Comparison of ENCODE assay signal across 19 cellular contexts in genomic region chr11:46666516-46666915, GRCh38. TPM values are rescaled to one million over a fixed set of nuclear protein-coding genes. Genes with fewer than 3 reads are reported as not detected.
DNase-seq lines count a peak whose midpoint lies in the region; ATAC-seq and TF ChIP-seq lines count a peak whose summit lies in the region.
"Had no signal": no experiment of that assay in that cellular context is flagged by ENCODE, and none has a peak within 500 bp of the region (broad histone marks: within the 10 kb centered on the region; RNA-seq: fewer than 3 reads in every experiment).

No MANE protein-coding gene starts in this region.

- TF ChIP-seq EP300 in stomach (IDR thresholded peaks at IDR 0.05): no peak

- peak overlapping the region; percentile 45 for H3K9ac ChIP-seq in Loucy (ENCODE audit: low read depth, low read length, poor library complexity, severe bottlenecking)
- H3K9ac ChIP-seq: parathyroid adenoma had no signal

- no peaks in the 10 kb centered on the region for H3K9me2 ChIP-seq in Loucy (replicated peaks; ENCODE audit: low read depth, low read length)

- no peak for TF ChIP-seq CTCF in Loucy (conservative IDR thresholded peaks at IDR 0.05; ENCODE audit: low read length)
- TF ChIP-seq CTCF in ascending aorta (IDR thresholded peaks at IDR 0.05): no peak
- no peak for TF ChIP-seq CTCF in stomach (IDR thresholded peaks at IDR 0.05)

- no peak overlapping the region for H3K4me3 ChIP-seq in Loucy (ENCODE audit: low read length, poor library complexity, severe bottlenecking)
- no peak overlapping the region for H3K4me3 ChIP-seq in ascending aorta
- H3K4me3 ChIP-seq in right cardiac atrium (ENCODE audit: low read length): no peak overlapping the region
- H3K4me3 ChIP-seq in stomach: no peak overlapping the region

- H3K27ac ChIP-seq in ascending aorta (peak overlapping the region; percentile 60 to 66), right cardiac atrium (ENCODE audit: low read length) (peak overlapping the region; percentile 74), stomach (peak overlapping the region in 4 of 5 donors; percentile 31 to 48 (median 46))

- H3K79me2 ChIP-seq in Loucy (ENCODE audit: insufficient read depth, low read length): no peaks in the 10 kb centered on the region
- H3K79me2 ChIP-seq: parathyroid adenoma had no signal

- no peaks in the 10 kb centered on the region for H3K27me3 ChIP-seq in Loucy (ENCODE audit: insufficient read depth, low read length, poor library complexity, severe bottlenecking)
- no peaks in the 10 kb centered on the region for H3K27me3 ChIP-seq in ascending aorta
- no peaks in the 10 kb centered on the region for H3K27me3 ChIP-seq in right cardiac atrium (ENCODE audit: control insufficient read depth, insufficient read depth)
- no peaks in the 10 kb centered on the region for H3K27me3 ChIP-seq in stomach

- H3F3A ChIP-seq in Loucy (ENCODE audit: low read depth): peaks cover 10% of the 10 kb centered on the region

- intact Hi-C loops in ascending aorta (cut with DNase I) (no loop called here), right cardiac atrium (cut with DNase I) (no loop called here), stomach (cut with DNase I; ENCODE audit: low total_unique reads) (no loop called here)

- TF ChIP-seq POLR2A in stomach (IDR thresholded peaks at IDR 0.05): no peak

- H3K4me1 ChIP-seq in Loucy (ENCODE audit: insufficient read depth, low read length, poor library complexity, severe bottlenecking): peaks cover 40% of the 10 kb centered on the region
- H3K4me1 ChIP-seq in ascending aorta: peaks cover 6 to 15% of the 10 kb centered on the region in 2 donors
- H3K4me1 ChIP-seq in right cardiac atrium (ENCODE audit: control insufficient read depth, insufficient read depth, low read length): peaks cover 6% of the 10 kb centered on the region
- peaks cover 0 to 36% (median 9%) of the 10 kb centered on the region in 4 donors for H3K4me1 ChIP-seq in stomach

- no peaks in the 10 kb centered on the region for H4K20me1 ChIP-seq in Loucy (ENCODE audit: insufficient read depth, low read length, poor library complexity, severe bottlenecking)

- no peak overlapping the region for H3K4me2 ChIP-seq in Loucy (ENCODE audit: low read depth, low read length, poor library complexity, severe bottlenecking)

- 32% methylated on average over 5 of the region's 5 CpGs for WGBS in right cardiac atrium
- 62 to 70% (median 65%) methylated on average over 5 of the region's 5 CpGs for WGBS in stomach, 5 donors

- DNase-seq in ascending aorta (ENCODE audit: low spot score in 2 of 2): no peak
- DNase-seq in right cardiac atrium: peak; percentile 54 to 66 (median 64)
- no peak for DNase-seq in stomach
- no peak for DNase-seq in NCI-H187 (lab: John Stamatoyannopoulos, UW)
- DNase-seq in effector CD8-positive, alpha-beta T cell (lab: John Stamatoyannopoulos, UW): no peak
- DNase-seq in stimulated activated CD4-positive, alpha-beta T cell treated with anti-CD3 and anti-CD28 coated beads, Interleukin-15, amount 100 ng/mL, for 24 hours: no peak
- DNase-seq: activated naive CD4-positive, alpha-beta T cell treated with Interleukin-2 at 50 U/mL for 16 hours; KG1; NCI-H1930; NCI-H69; stimulated activated CD8-positive, alpha-beta memory T cell treated with anti-CD3 and anti-CD28 coated beads, Interleukin-4, amount 100 ng/mL, for 48 hours; T-helper 9 cell had no signal

- H3K9me3 ChIP-seq in Loucy (ENCODE audit: insufficient read depth, low read depth, low read length): no peaks in the 10 kb centered on the region
- no peaks in the 10 kb centered on the region for H3K9me3 ChIP-seq in ascending aorta
- H3K9me3 ChIP-seq in right cardiac atrium (ENCODE audit: control insufficient read depth, low read length): no peaks in the 10 kb centered on the region
- no peaks in the 10 kb centered on the region for H3K9me3 ChIP-seq in stomach

- peaks cover 56% of the 10 kb centered on the region; the same call in 1 of the 2 replicates for H3K36me3 ChIP-seq in Loucy (ENCODE audit: insufficient read depth, low read length)
- H3K36me3 ChIP-seq in ascending aorta: peaks cover 53 to 92% of the 10 kb centered on the region in 2 donors
- peaks cover 60 to 100% (median 99%) of the 10 kb centered on the region in 4 donors for H3K36me3 ChIP-seq in stomach

- H2AFZ ChIP-seq in Loucy (ENCODE audit: low read length): no peak overlapping the region
- H2AFZ ChIP-seq: parathyroid adenoma had no signal

- peak; percentile 62 to 77 for ATAC-seq in right cardiac atrium
- no peak for ATAC-seq in GM21360 (IDR thresholded peaks at IDR 0.05; ENCODE audit: unreplicated experiment)
- ATAC-seq: esophagus mucosa had no signal

RNA-seq across cellular contexts. Expression of gene ARHGAP1, which starts 33.9 kb away (rescaled TPM):
- total RNA-seq in ascending aorta (104 TPM), right cardiac atrium (100 to 1,000 TPM; 101 to 112 (median 106) TPM), stomach (10 to 100 TPM; 21.1 to 82.9 (median 35.6) TPM)
- polyA plus RNA-seq in right cardiac atrium (53.4 TPM), stomach (10 to 100 TPM; 21.2 to 29.3 (median 28.0) TPM)

RNA-seq across cellular contexts. Expression of gene ZNF408, which starts 34.3 kb away (rescaled TPM):
- total RNA-seq in ascending aorta (9.7 TPM), right cardiac atrium (1 to 10 TPM; 5.8 to 8.8 (median 7.5) TPM), stomach (10 to 100 TPM in 2 of 5 donors, 1 to 10 TPM in 3; 5.5 to 14.6 (median 6.5) TPM)
- polyA plus RNA-seq in right cardiac atrium (5.9 TPM), stomach (1 to 10 TPM; 7.2 to 8.6 (median 7.6) TPM)

RNA-seq across cellular contexts. Expression of gene ATG13, which starts 49.2 kb away (rescaled TPM):
- 208 TPM for total RNA-seq in ascending aorta
- total RNA-seq in right cardiac atrium: 10 to 100 TPM; 48.5 to 66.2 (median 59.1) TPM
- polyA plus RNA-seq in right cardiac atrium: 38.0 TPM
- total RNA-seq in stomach: 100 to 1,000 TPM; 103 to 286 (median 115) TPM
- 10 to 100 TPM; 17.3 to 44.5 (median 42.5) TPM for polyA plus RNA-seq in stomach

RNA-seq across cellular contexts. Expression of gene HARBI1, which starts 49.5 kb away (rescaled TPM):
- total RNA-seq in ascending aorta (not detected), right cardiac atrium (1 to 10 TPM; 3.1 to 4.1 (median 3.7) TPM), stomach (1 to 10 TPM in 2 of 5 donors, not detected in 3; 1.0 to 3.7 TPM)
- polyA plus RNA-seq in right cardiac atrium (2.7 TPM), stomach (1 to 10 TPM; 1.3 to 4.0 (median 2.3) TPM)

RNA-seq across cellular contexts. Expression of gene F2, which starts 52.5 kb away (rescaled TPM):
- total RNA-seq in ascending aorta (2.6 TPM), right cardiac atrium (under 1 TPM in 1 of 4 donors, not detected in 3; 0.19 TPM), stomach (under 1 TPM in 1 of 5 donors, not detected in 4; 0.92 TPM)
- polyA plus RNA-seq in right cardiac atrium (not detected), stomach (under 1 TPM in 2 of 3 donors, not detected in 1; 0.19 to 0.33 TPM)
- total RNA-seq: esophagus mucosa, lung microvascular endothelial cell, RPMI7951 had no signal
- polyA plus RNA-seq: CD14-positive monocyte had no signal

Comparison
In these comparisons a context has a peak if more than half of its experiments do, and no peak if none do; other contexts are left out.
1. DNase-seq: peak in right cardiac atrium (3 of 3); none in ascending aorta (0 of 2), stomach (single experiment), NCI-H187 (0 of 2), effector CD8-positive, alpha-beta T cell (single experiment) and stimulated activated CD4-positive, alpha-beta T cell treated with anti-CD3 and anti-CD28 coated beads, Interleukin-15, amount 100 ng/mL, for 24 hours (single experiment).
2. Peak in every context shown above with its lines, with median percentiles within 50 percentile points of each other: H3K27ac ChIP-seq.